In genomic region chr13:24176351-24177101, GRCh38 we compare ENCODE assay signal across 25 cellular contexts. TPM values are rescaled to one million over a fixed set of nuclear protein-coding genes. Genes with fewer than 3 reads are reported as not detected.
DNase-seq lines count a peak whose midpoint lies in the region; ATAC-seq, FAIRE-seq and TF ChIP-seq lines count a peak whose summit lies in the region.
"Had no signal": no experiment of that assay in that cellular context is flagged by ENCODE, and none has a peak within 500 bp of the region (broad histone marks: within the 10 kb centered on the region; RNA-seq: fewer than 3 reads in every experiment).

No MANE protein-coding gene starts in this region.

- no peak overlapping the region for H3K9ac ChIP-seq in astrocyte (ENCODE audit: low read length)
- H3K9ac ChIP-seq: parathyroid adenoma had no signal

- H3K27ac ChIP-seq in astrocyte (ENCODE audit: low read depth, low read length), result no peak overlapping the region
- H3K27ac ChIP-seq in hepatocyte, result peak overlapping the region; percentile 16
- H3K27ac ChIP-seq in foreskin keratinocyte, result no peak overlapping the region
- H3K27ac ChIP-seq: C4-2B, parathyroid adenoma, thoracic aorta had no signal

- TF ChIP-seq CTCF in astrocyte (IDR thresholded peaks at IDR 0.05; ENCODE audit: insufficient read depth, low read depth, low read length) (no peak), hepatocyte (IDR thresholded peaks at IDR 0.05; ENCODE audit: poor library complexity) (no peak), retinal pigment epithelial cell (conservative IDR thresholded peaks at IDR 0.05; ENCODE audit: low read depth, low read length) (no peak), foreskin keratinocyte (conservative IDR thresholded peaks at IDR 0.05) (no peak)

- H4K20me1 ChIP-seq in astrocyte (ENCODE audit: insufficient read depth, low read length), result no peaks in the 10 kb centered on the region
- H4K20me1 ChIP-seq in hepatocyte (ENCODE audit: insufficient read depth, poor library complexity, severe bottlenecking), result no peaks in the 10 kb centered on the region

- H3K4me3 Mint-ChIP-seq in astrocyte (ENCODE audit: unreplicated experiment), result no peak overlapping the region
- no peak overlapping the region for H3K4me3 Mint-ChIP-seq in stimulated activated effector memory CD8-positive, alpha-beta T cell treated with anti-CD3 and anti-CD28 coated beads, Interleukin-12 subunit alpha, Interleukin-12 subunit beta, amount 100 ng/mL, for 72 hours
- H3K4me3 Mint-ChIP-seq: activated CD8-positive, alpha-beta T cell treated with anti-CD3 and anti-CD28 coated beads, Interleukin-2, amount 10 ng/mL, durations not matched to agents 7 days and 5 days; effector memory CD8-positive, alpha-beta T cell; natural killer cell had no signal

- DNase-seq in MG63 (peak; percentile 23), astrocyte (ENCODE audit: low read depth) (peak; percentile 37), hepatocyte (ENCODE audit: low spot score) (no peak), retinal pigment epithelial cell (ENCODE audit: low read depth) (peak; percentile 77), NCI-H1105 treated with DMSO at 0.1 percent for 48 hours (lab: John Stamatoyannopoulos, UW) (no peak), foreskin keratinocyte (no peak)
- no peak for DNase-seq in stimulated activated effector memory CD8-positive, alpha-beta T cell treated with anti-CD3 and anti-CD28 coated beads, Interleukin-12 subunit alpha, Interleukin-12 subunit beta, amount 100 ng/mL, for 72 hours (ENCODE audit: low spot score in 2 of 2)
- DNase-seq: activated CD4-positive, CD25-positive, alpha-beta regulatory T cell treated with anti-CD3 and anti-CD28 coated beads, Interleukin-2, amount 50 U/mL, for 72 hours; activated CD8-positive, alpha-beta T cell treated with anti-CD3 and anti-CD28 coated beads, Interleukin-2, amount 10 ng/mL, durations not matched to agents 7 days and 5 days; activated naive CD4-positive, alpha-beta T cell; aorta; effector memory CD8-positive, alpha-beta T cell; EL; glutamatergic neuron; left cardiac atrium; natural killer cell; NCI-H2171 treated with DMSO at 0.1 percent for 48 hours; NCI-H526 treated with DMSO at 0.1 percent for 48 hours; SHP77 had no signal

- peaks cover 18% of the 10 kb centered on the region for H3K4me1 Mint-ChIP-seq in astrocyte (ENCODE audit: low read depth, unreplicated experiment)
- peaks cover 48% of the 10 kb centered on the region for H3K4me1 Mint-ChIP-seq in stimulated activated effector memory CD8-positive, alpha-beta T cell treated with anti-CD3 and anti-CD28 coated beads, Interleukin-12 subunit alpha, Interleukin-12 subunit beta, amount 100 ng/mL, for 72 hours
- H3K4me1 Mint-ChIP-seq: natural killer cell had no signal

- 91% methylated on average over 8 of the region's 8 CpGs for WGBS in hepatocyte (ENCODE audit: low lambda C conversion rate, missing lambda C conversion rate)

- H3K9me3 ChIP-seq in MG63, result no peaks in the 10 kb centered on the region
- H3K9me3 ChIP-seq in astrocyte (ENCODE audit: insufficient read depth, low read depth, low read length), result no peaks in the 10 kb centered on the region
- no peaks in the 10 kb centered on the region for H3K9me3 ChIP-seq in hepatocyte (ENCODE audit: low read depth)
- H3K9me3 ChIP-seq: thoracic aorta had no signal

- H3K79me2 ChIP-seq in astrocyte (ENCODE audit: insufficient read depth, low read length) (peaks cover 7% of the 10 kb centered on the region), hepatocyte (peaks cover 57% of the 10 kb centered on the region)
- H3K79me2 ChIP-seq: parathyroid adenoma had no signal

- no peaks in the 10 kb centered on the region for H3K27me3 Mint-ChIP-seq in astrocyte (ENCODE audit: low read depth, unreplicated experiment)
- H3K27me3 Mint-ChIP-seq: effector memory CD8-positive, alpha-beta T cell had no signal

- FAIRE-seq in astrocyte (lab: Jason Lieb, UNC), result no peak
- FAIRE-seq: D721Med, K562 had no signal

- no peak overlapping the region for H2AFZ ChIP-seq in astrocyte (ENCODE audit: low read depth, low read length)
- no peak overlapping the region for H2AFZ ChIP-seq in hepatocyte
- H2AFZ ChIP-seq: parathyroid adenoma had no signal

- H3K4me2 ChIP-seq in astrocyte (ENCODE audit: low read length) (no peak overlapping the region), hepatocyte (peak overlapping the region; percentile 17)

- H3K36me3 Mint-ChIP-seq in astrocyte (ENCODE audit: low read depth, unreplicated experiment), result peaks cover 2% of the 10 kb centered on the region
- peaks cover 5% of the 10 kb centered on the region for H3K36me3 Mint-ChIP-seq in stimulated activated effector memory CD8-positive, alpha-beta T cell treated with anti-CD3 and anti-CD28 coated beads, Interleukin-12 subunit alpha, Interleukin-12 subunit beta, amount 100 ng/mL, for 72 hours
- H3K36me3 Mint-ChIP-seq: natural killer cell had no signal

- H3K4me3 ChIP-seq in MG63 (no peak overlapping the region), astrocyte (ENCODE audit: insufficient read depth, low read depth, low read length) (no peak overlapping the region), hepatocyte (no peak overlapping the region), retinal pigment epithelial cell (ENCODE audit: low read length) (no peak overlapping the region)
- H3K4me3 ChIP-seq: K562, thoracic aorta had no signal

- peaks cover 6% of the 10 kb centered on the region for H3K4me1 ChIP-seq in astrocyte (ENCODE audit: insufficient read depth, low read length)
- no peaks in the 10 kb centered on the region for H3K4me1 ChIP-seq in hepatocyte (ENCODE audit: insufficient read depth)
- H3K4me1 ChIP-seq in foreskin keratinocyte, result no peaks in the 10 kb centered on the region
- H3K4me1 ChIP-seq: parathyroid adenoma had no signal

- H3K36me3 ChIP-seq in MG63 (no peaks in the 10 kb centered on the region; the same call in 1 of the 2 replicates), astrocyte (ENCODE audit: insufficient read depth, low read length) (no peaks in the 10 kb centered on the region), hepatocyte (replicated peaks; ENCODE audit: insufficient read depth, low read depth) (no peaks in the 10 kb centered on the region)
- H3K36me3 ChIP-seq: thoracic aorta had no signal

- H3K27ac Mint-ChIP-seq in astrocyte (ENCODE audit: unreplicated experiment), result no peak overlapping the region
- no peak overlapping the region for H3K27ac Mint-ChIP-seq in stimulated activated effector memory CD8-positive, alpha-beta T cell treated with anti-CD3 and anti-CD28 coated beads, Interleukin-12 subunit alpha, Interleukin-12 subunit beta, amount 100 ng/mL, for 72 hours
- H3K27ac Mint-ChIP-seq: activated CD8-positive, alpha-beta T cell treated with anti-CD3 and anti-CD28 coated beads, Interleukin-2, amount 10 ng/mL, durations not matched to agents 7 days and 5 days; effector memory CD8-positive, alpha-beta T cell; natural killer cell had no signal

- H3K27me3 ChIP-seq in MG63 (no peaks in the 10 kb centered on the region), astrocyte (ENCODE audit: insufficient read depth, low read length) (no peaks in the 10 kb centered on the region), hepatocyte (no peaks in the 10 kb centered on the region), foreskin keratinocyte (no peaks in the 10 kb centered on the region)

- H3K9me2 ChIP-seq in hepatocyte (replicated peaks; ENCODE audit: insufficient read depth), result no peaks in the 10 kb centered on the region

- no peak for ATAC-seq in HG02759 (IDR thresholded peaks at IDR 0.05; ENCODE audit: unreplicated experiment)
- no peak for ATAC-seq in stimulated activated effector memory CD8-positive, alpha-beta T cell treated with anti-CD3 and anti-CD28 coated beads, Interleukin-12 subunit alpha, Interleukin-12 subunit beta, amount 100 ng/mL, for 72 hours
- ATAC-seq in foreskin keratinocyte, result no peak
- ATAC-seq: activated CD8-positive, alpha-beta T cell treated with anti-CD3 and anti-CD28 coated beads, Interleukin-2, amount 10 ng/mL, durations not matched to agents 7 days and 5 days; effector memory CD8-positive, alpha-beta T cell; K562; left cardiac atrium; natural killer cell had no signal

- no peaks in the 10 kb centered on the region for H3K9me3 Mint-ChIP-seq in astrocyte (ENCODE audit: unreplicated experiment)
- peaks cover 2% of the 10 kb centered on the region for H3K9me3 Mint-ChIP-seq in stimulated activated effector memory CD8-positive, alpha-beta T cell treated with anti-CD3 and anti-CD28 coated beads, Interleukin-12 subunit alpha, Interleukin-12 subunit beta, amount 100 ng/mL, for 72 hours
- H3K9me3 Mint-ChIP-seq: effector memory CD8-positive, alpha-beta T cell; natural killer cell had no signal

RNA-seq across cellular contexts. Expression of gene SPATA13, which starts 16.0 kb away (rescaled TPM):
- total RNA-seq in MG63 (2014; rRNA removed; shearing (Covaris generic); ENCODE audit: low replicate concordance), result 3.7 and 3.9 TPM in 2 replicates
- total RNA-seq in astrocyte (6.2 and 6.7 TPM in 2 replicates), hepatocyte (9.6 and 19.4 TPM in 2 replicates), foreskin keratinocyte (1.4 and 2.2 TPM in 2 replicates)
- polyA plus RNA-seq in hepatocyte (12.4 and 12.9 TPM in 2 replicates), foreskin keratinocyte (0.27 and 0.28 TPM in 2 replicates)

Comparison
In these comparisons a context has a peak if more than half of its experiments do, and no peak if none do; other contexts are left out.
1. DNase-seq: peak in MG63 (single experiment), astrocyte (single experiment) and retinal pigment epithelial cell (single experiment); none in hepatocyte (single experiment), stimulated activated effector memory CD8-positive, alpha-beta T cell treated with anti-CD3 and anti-CD28 coated beads, Interleukin-12 subunit alpha, Interleukin-12 subunit beta, amount 100 ng/mL, for 72 hours (0 of 2), NCI-H1105 treated with DMSO at 0.1 percent for 48 hours (single experiment) and foreskin keratinocyte (0 of 2).